ENCODE assay signal across 1 cellular context in genomic region chr3:11186318-11186692, GRCh38.
TF ChIP-seq lines count a peak whose summit lies in the region.

No MANE protein-coding gene starts in this region.

TF ChIP-seq in HepG2, 621 proteins besides CTCF, POLR2A, EP300 and RAD21:
- TF ChIP-seq ZNF136 (CRISPR knock-in tag; IDR thresholded peaks at IDR 0.05; ENCODE audit: low read depth): no peak
- no peak for TF ChIP-seq ZNF749 (CRISPR knock-in tag; IDR thresholded peaks at IDR 0.05; ENCODE audit: borderline replicate concordance)
- no peak for TF ChIP-seq SRSF9 (IDR thresholded peaks at IDR 0.05; ENCODE audit: borderline replicate concordance, insufficient read depth, low read depth, low read length, poor library complexity, severe bottlenecking)
- TF ChIP-seq ZNF710 (CRISPR knock-in tag; IDR thresholded peaks at IDR 0.05; ENCODE audit: borderline replicate concordance): no peak
- TF ChIP-seq KMT2A (CRISPR knock-in tag; IDR thresholded peaks at IDR 0.05): no peak
- no peak for TF ChIP-seq SNRNP70 (IDR thresholded peaks at IDR 0.05; ENCODE audit: low read depth, low read length)
- TF ChIP-seq ZNF20 (CRISPR knock-in tag; IDR thresholded peaks at IDR 0.05): no peak
- TF ChIP-seq CENPX (CRISPR knock-in tag; IDR thresholded peaks at IDR 0.05): no peak
- TF ChIP-seq ZBTB34 (CRISPR knock-in tag; IDR thresholded peaks at IDR 0.05): no peak
- no peak for TF ChIP-seq MTF2 (CRISPR knock-in tag; IDR thresholded peaks at IDR 0.05; ENCODE audit: borderline replicate concordance)
- TF ChIP-seq ZNF512B (CRISPR knock-in tag; IDR thresholded peaks at IDR 0.05; ENCODE audit: borderline replicate concordance): no peak
- TF ChIP-seq MAFG (CRISPR knock-in tag; IDR thresholded peaks at IDR 0.05): no peak
- TF ChIP-seq ARID5B (CRISPR knock-in tag; IDR thresholded peaks at IDR 0.05): no peak
- no peak for TF ChIP-seq ZNF800 (CRISPR knock-in tag; IDR thresholded peaks at IDR 0.05)
- TF ChIP-seq SAFB2 (CRISPR knock-in tag; IDR thresholded peaks at IDR 0.05; ENCODE audit: borderline replicate concordance, low read depth): no peak
- TF ChIP-seq ZNF30 (CRISPR knock-in tag; IDR thresholded peaks at IDR 0.05): no peak
- TF ChIP-seq GABPA (IDR thresholded peaks at IDR 0.05; ENCODE audit: low read depth, low read length): no peak
- no peak for TF ChIP-seq GABPA (CRISPR knock-in tag; IDR thresholded peaks at IDR 0.05; ENCODE audit: low read depth)
